ENCODE assay signal across 8 cellular contexts in the genomic region with DNA sequence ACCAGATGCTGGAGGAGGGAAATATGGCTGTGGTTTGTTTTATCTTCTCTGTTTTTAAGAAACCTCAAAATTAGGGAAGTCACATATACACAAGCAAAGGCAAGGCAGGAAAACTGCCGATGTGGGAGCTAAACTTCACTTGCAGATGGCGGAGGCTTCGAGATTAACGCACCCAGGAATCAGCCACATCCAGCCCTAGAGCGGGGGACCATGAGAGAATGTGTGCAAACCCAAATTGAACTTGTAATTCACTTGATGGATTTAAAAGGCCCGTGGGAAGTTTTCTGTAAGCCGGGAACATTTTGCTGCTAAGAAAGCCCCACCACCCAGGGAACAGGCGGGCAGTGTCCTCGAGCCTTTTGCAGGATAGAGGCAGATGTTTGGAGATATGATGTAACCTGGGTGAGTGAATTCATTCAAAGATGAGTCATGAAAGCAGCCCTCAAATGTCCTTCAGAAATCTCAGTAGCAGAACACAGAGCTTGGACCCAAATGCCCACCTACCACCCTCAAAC.
DNase-seq lines count a peak whose midpoint lies in the region; ATAC-seq, FAIRE-seq and TF ChIP-seq lines count a peak whose summit lies in the region.

No MANE protein-coding gene starts in this region.

- DNase-seq in CD1c-positive myeloid dendritic cell (ENCODE audit: extremely low spot score) (peak; percentile 78), H54 (ENCODE audit: insufficient read length, low spot score) (peak; percentile 68), fibroblast of pulmonary artery (ENCODE audit: low read depth) (peak; percentile 60), urothelium cell line (ENCODE audit: low spot score) (peak; percentile 92), D341Med (ENCODE audit: low spot score) (no peak)

- ATAC-seq in SK-N-SH treated with all-trans-retinoic acid at 6 μM for 48 hours (peak; percentile 34; the same call in 1 of the 3 replicates), HG03097 (IDR thresholded peaks at IDR 0.05; ENCODE audit: low FRiP score, unreplicated experiment) (no peak), GM21367 (IDR thresholded peaks at IDR 0.05; ENCODE audit: unreplicated experiment) (no peak)

- TF ChIP-seq CTCF in fibroblast of pulmonary artery (IDR thresholded peaks at IDR 0.05; ENCODE audit: low read length, missing control alignments): no peak

- TF ChIP-seq POLR2A in H54 (IDR thresholded peaks at IDR 0.05; ENCODE audit: low read depth, low read length): no peak

- FAIRE-seq in H54 (lab: Jason Lieb, UNC) (no peak), urothelium cell line (lab: Jason Lieb, UNC) (peak; percentile 55)

- no peak overlapping the region for H3K4me3 ChIP-seq in fibroblast of pulmonary artery (replicated peaks; ENCODE audit: low read depth, low read length)

TF ChIP-seq in SK-N-SH treated with all-trans-retinoic acid at 6 μM for 48 hours, 23 proteins besides CTCF, POLR2A, EP300 and RAD21:
- TF ChIP-seq, protein P1, sequence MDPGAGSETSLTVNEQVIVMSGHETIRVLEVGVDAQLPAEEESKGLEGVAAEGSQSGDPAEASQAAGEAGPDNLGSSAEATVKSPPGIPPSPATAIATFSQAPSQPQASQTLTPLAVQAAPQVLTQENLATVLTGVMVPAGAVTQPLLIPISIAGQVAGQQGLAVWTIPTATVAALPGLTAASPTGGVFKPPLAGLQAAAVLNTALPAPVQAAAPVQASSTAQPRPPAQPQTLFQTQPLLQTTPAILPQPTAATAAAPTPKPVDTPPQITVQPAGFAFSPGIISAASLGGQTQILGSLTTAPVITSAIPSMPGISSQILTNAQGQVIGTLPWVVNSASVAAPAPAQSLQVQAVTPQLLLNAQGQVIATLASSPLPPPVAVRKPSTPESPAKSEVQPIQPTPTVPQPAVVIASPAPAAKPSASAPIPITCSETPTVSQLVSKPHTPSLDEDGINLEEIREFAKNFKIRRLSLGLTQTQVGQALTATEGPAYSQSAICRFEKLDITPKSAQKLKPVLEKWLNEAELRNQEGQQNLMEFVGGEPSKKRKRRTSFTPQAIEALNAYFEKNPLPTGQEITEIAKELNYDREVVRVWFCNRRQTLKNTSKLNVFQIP (CRISPR knock-in tag; IDR thresholded peaks at IDR 0.05; ENCODE audit: borderline replicate concordance, low read depth): no peak
- TF ChIP-seq ARNTL (CRISPR knock-in tag; IDR thresholded peaks at IDR 0.05; ENCODE audit: borderline replicate concordance, low read depth) (no peak), ZNF8 (CRISPR knock-in tag; IDR thresholded peaks at IDR 0.05) (no peak), ZC3H10 (CRISPR knock-in tag; IDR thresholded peaks at IDR 0.05) (no peak), BACH2 (CRISPR knock-in tag; IDR thresholded peaks at IDR 0.05; ENCODE audit: borderline replicate concordance) (no peak), RARB (CRISPR knock-in tag; IDR thresholded peaks at IDR 0.05) (no peak), TCF4 (CRISPR knock-in tag; IDR thresholded peaks at IDR 0.05; ENCODE audit: borderline replicate concordance) (no peak), SNAI2 (CRISPR knock-in tag; IDR thresholded peaks at IDR 0.05) (no peak), PPARA (CRISPR knock-in tag; IDR thresholded peaks at IDR 0.05; ENCODE audit: borderline replicate concordance) (no peak), ESRRG (CRISPR knock-in tag; IDR thresholded peaks at IDR 0.05) (no peak), OSR1 (CRISPR knock-in tag; IDR thresholded peaks at IDR 0.05) (no peak), ZNF565 (CRISPR knock-in tag; conservative IDR thresholded peaks at IDR 0.05; ENCODE audit: low read depth) (no peak)
- TF ChIP-seq, protein P2, sequence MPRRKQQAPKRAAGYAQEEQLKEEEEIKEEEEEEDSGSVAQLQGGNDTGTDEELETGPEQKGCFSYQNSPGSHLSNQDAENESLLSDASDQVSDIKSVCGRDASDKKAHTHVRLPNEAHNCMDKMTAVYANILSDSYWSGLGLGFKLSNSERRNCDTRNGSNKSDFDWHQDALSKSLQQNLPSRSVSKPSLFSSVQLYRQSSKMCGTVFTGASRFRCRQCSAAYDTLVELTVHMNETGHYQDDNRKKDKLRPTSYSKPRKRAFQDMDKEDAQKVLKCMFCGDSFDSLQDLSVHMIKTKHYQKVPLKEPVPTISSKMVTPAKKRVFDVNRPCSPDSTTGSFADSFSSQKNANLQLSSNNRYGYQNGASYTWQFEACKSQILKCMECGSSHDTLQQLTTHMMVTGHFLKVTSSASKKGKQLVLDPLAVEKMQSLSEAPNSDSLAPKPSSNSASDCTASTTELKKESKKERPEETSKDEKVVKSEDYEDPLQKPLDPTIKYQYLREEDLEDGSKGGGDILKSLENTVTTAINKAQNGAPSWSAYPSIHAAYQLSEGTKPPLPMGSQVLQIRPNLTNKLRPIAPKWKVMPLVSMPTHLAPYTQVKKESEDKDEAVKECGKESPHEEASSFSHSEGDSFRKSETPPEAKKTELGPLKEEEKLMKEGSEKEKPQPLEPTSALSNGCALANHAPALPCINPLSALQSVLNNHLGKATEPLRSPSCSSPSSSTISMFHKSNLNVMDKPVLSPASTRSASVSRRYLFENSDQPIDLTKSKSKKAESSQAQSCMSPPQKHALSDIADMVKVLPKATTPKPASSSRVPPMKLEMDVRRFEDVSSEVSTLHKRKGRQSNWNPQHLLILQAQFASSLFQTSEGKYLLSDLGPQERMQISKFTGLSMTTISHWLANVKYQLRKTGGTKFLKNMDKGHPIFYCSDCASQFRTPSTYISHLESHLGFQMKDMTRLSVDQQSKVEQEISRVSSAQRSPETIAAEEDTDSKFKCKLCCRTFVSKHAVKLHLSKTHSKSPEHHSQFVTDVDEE (CRISPR knock-in tag; IDR thresholded peaks at IDR 0.05): no peak
- TF ChIP-seq, protein P3, sequence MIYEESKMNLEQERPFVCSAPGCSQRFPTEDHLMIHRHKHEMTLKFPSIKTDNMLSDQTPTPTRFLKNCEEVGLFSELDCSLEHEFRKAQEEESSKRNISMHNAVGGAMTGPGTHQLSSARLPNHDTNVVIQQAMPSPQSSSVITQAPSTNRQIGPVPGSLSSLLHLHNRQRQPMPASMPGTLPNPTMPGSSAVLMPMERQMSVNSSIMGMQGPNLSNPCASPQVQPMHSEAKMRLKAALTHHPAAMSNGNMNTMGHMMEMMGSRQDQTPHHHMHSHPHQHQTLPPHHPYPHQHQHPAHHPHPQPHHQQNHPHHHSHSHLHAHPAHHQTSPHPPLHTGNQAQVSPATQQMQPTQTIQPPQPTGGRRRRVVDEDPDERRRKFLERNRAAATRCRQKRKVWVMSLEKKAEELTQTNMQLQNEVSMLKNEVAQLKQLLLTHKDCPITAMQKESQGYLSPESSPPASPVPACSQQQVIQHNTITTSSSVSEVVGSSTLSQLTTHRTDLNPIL (CRISPR knock-in tag; IDR thresholded peaks at IDR 0.05; ENCODE audit: low read depth): no peak
